Comparison of ENCODE assay signal across 8 cellular contexts in genomic region chr1:153958961-153959260, GRCh38. TPM values are rescaled to one million over a fixed set of nuclear protein-coding genes. Genes with fewer than 3 reads are reported as not detected.
DNase-seq lines count a peak whose midpoint lies in the region; TF ChIP-seq lines count a peak whose summit lies in the region.

No MANE protein-coding gene starts in this region.

- H3K4me3 ChIP-seq in MG63: peak overlapping the region; percentile 78

- H3K36me3 Mint-ChIP-seq in CD14-positive monocyte (peaks cover 27 to 44% of the 10 kb centered on the region in 2 donors), neural crest cell (ENCODE audit: low read depth) (no peaks in the 10 kb centered on the region)
- peaks cover 74% of the 10 kb centered on the region for H3K36me3 Mint-ChIP-seq in dendritic cell treated with granulocyte-macrophage colony-stimulating factor and Interleukin-4, amounts not matched to agents 40 ng/mL and 50 ng/mL, for 4 days (ENCODE audit: low read depth)

- intact Hi-C loops in CD14-positive monocyte (cut with micrococcal nuclease): loop anchor here in 1 of 2 donors (5.0 kb wide), 1 partner anchor 37 kb away; the partner anchor contains the start of gene GATAD2B
- intact Hi-C loops in dendritic cell treated with granulocyte-macrophage colony-stimulating factor and Interleukin-4, amounts not matched to agents 40 ng/mL and 50 ng/mL, for 4 days (cut with micrococcal nuclease): loop anchor here (1.0 kb wide), 3 partner anchors 8 to 36 kb away; partner anchors contain the start of genes CREB3L4 and DENND4B

- H3K9me3 Mint-ChIP-seq in CD14-positive monocyte: peaks cover 0 to 4% (median 0%) of the 10 kb centered on the region in 7 donors
- H3K9me3 Mint-ChIP-seq in dendritic cell treated with granulocyte-macrophage colony-stimulating factor and Interleukin-4, amounts not matched to agents 40 ng/mL and 50 ng/mL, for 4 days: no peaks in the 10 kb centered on the region
- no peaks in the 10 kb centered on the region for H3K9me3 Mint-ChIP-seq in neural crest cell

- no peaks in the 10 kb centered on the region for H3K9me3 ChIP-seq in MG63

- DNase-seq in CD14-positive monocyte (ENCODE audit: low spot score) (no peak), MG63 (no peak), neural crest cell (ENCODE audit: low read depth, low spot score) (no peak), SW480 (ENCODE audit: low spot score) (no peak), NCI-H1694 treated with DMSO at 0.1 percent for 48 hours (lab: John Stamatoyannopoulos, UW) (no peak), COR-L47 (lab: John Stamatoyannopoulos, UW) (no peak)
- no peak for DNase-seq in stimulated activated CD8-positive, alpha-beta memory T cell treated with anti-CD3 and anti-CD28 coated beads, Interleukin-4, amount 100 ng/mL, for 48 hours

- peaks cover 36% of the 10 kb centered on the region for H3K36me3 ChIP-seq in MG63

- peak overlapping the region; percentile 98 for H3K4me3 Mint-ChIP-seq in CD14-positive monocyte
- H3K4me3 Mint-ChIP-seq in dendritic cell treated with granulocyte-macrophage colony-stimulating factor and Interleukin-4, amounts not matched to agents 40 ng/mL and 50 ng/mL, for 4 days: peak overlapping the region; percentile 94
- peak overlapping the region; percentile 88 for H3K4me3 Mint-ChIP-seq in neural crest cell

- TF ChIP-seq CTCF in CD14-positive monocyte (IDR thresholded peaks at IDR 0.05) (no peak), neural crest cell (conservative IDR thresholded peaks at IDR 0.05) (no peak)

- no peaks in the 10 kb centered on the region for H3K27me3 ChIP-seq in MG63

- peak overlapping the region; percentile 92 to 98 (median 94) for H3K27ac Mint-ChIP-seq in CD14-positive monocyte
- peak overlapping the region; percentile 94 for H3K27ac Mint-ChIP-seq in dendritic cell treated with granulocyte-macrophage colony-stimulating factor and Interleukin-4, amounts not matched to agents 40 ng/mL and 50 ng/mL, for 4 days
- H3K27ac Mint-ChIP-seq in neural crest cell (ENCODE audit: unreplicated experiment): no peak overlapping the region

- H3K4me1 Mint-ChIP-seq in CD14-positive monocyte: peaks cover 61% of the 10 kb centered on the region
- H3K4me1 Mint-ChIP-seq in dendritic cell treated with granulocyte-macrophage colony-stimulating factor and Interleukin-4, amounts not matched to agents 40 ng/mL and 50 ng/mL, for 4 days (ENCODE audit: low read depth): peaks cover 79% of the 10 kb centered on the region
- H3K4me1 Mint-ChIP-seq in neural crest cell: peaks cover 58% of the 10 kb centered on the region

- H3K27me3 Mint-ChIP-seq in CD14-positive monocyte (ENCODE audit: low read depth in 3 of 3) (peaks cover 0 to 1% (median 0%) of the 10 kb centered on the region in 3 donors), neural crest cell (ENCODE audit: low read depth) (peaks cover 2% of the 10 kb centered on the region)
- H3K27me3 Mint-ChIP-seq in dendritic cell treated with granulocyte-macrophage colony-stimulating factor and Interleukin-4, amounts not matched to agents 40 ng/mL and 50 ng/mL, for 4 days: no peaks in the 10 kb centered on the region

RNA-seq across cellular contexts. Expression of gene CRTC2, which starts 0.5 kb away (rescaled TPM):
- polyA plus RNA-seq in CD14-positive monocyte: 10 to 100 TPM; 13.7 to 21.2 TPM
- total RNA-seq in MG63 (2014; rRNA removed; shearing (Covaris generic); ENCODE audit: low replicate concordance): 0.96 and 3.6 TPM in 2 replicates
- 34.1 and 34.7 TPM in 2 replicates for total RNA-seq in neural crest cell

RNA-seq across cellular contexts. Expression of gene SLC39A1, which starts 4.4 kb away (rescaled TPM):
- 10 to 100 TPM; 82.1 to 83.1 TPM for polyA plus RNA-seq in CD14-positive monocyte
- 154 and 223 TPM in 2 replicates for total RNA-seq in MG63 (2014; rRNA removed; shearing (Covaris generic); ENCODE audit: low replicate concordance)
- 107 and 113 TPM in 2 replicates for total RNA-seq in neural crest cell

RNA-seq across cellular contexts. Expression of gene CREB3L4, which starts 8.8 kb away (rescaled TPM):
- polyA plus RNA-seq in CD14-positive monocyte: 1 to 10 TPM; 5.0 to 6.8 TPM
- 12.8 and 35.3 TPM in 2 replicates for total RNA-seq in MG63 (2014; rRNA removed; shearing (Covaris generic); ENCODE audit: low replicate concordance)
- 18.2 and 20.0 TPM in 2 replicates for total RNA-seq in neural crest cell

RNA-seq across cellular contexts. Expression of gene DENND4B, which starts 12.4 kb away (rescaled TPM):
- 10 to 100 TPM in 1 of 2 donors, 1 to 10 TPM in 1; 7.8 to 10.9 TPM for polyA plus RNA-seq in CD14-positive monocyte
- 7.7 and 9.3 TPM in 2 replicates for total RNA-seq in MG63 (2014; rRNA removed; shearing (Covaris generic); ENCODE audit: low replicate concordance)
- 71.6 and 75.2 TPM in 2 replicates for total RNA-seq in neural crest cell

RNA-seq across cellular contexts. Expression of gene JTB, which starts 18.6 kb away (rescaled TPM):
- polyA plus RNA-seq in CD14-positive monocyte: 100 to 1,000 TPM; 312 to 391 TPM
- 250 and 354 TPM in 2 replicates for total RNA-seq in MG63 (2014; rRNA removed; shearing (Covaris generic); ENCODE audit: low replicate concordance)
- total RNA-seq in neural crest cell: 72.9 and 74.2 TPM in 2 replicates
